ENCODE assay signal across 26 cellular contexts in genomic region chr1:55289042-55289441, GRCh38.
"Had no signal": no experiment of that assay in that cellular context is flagged by ENCODE, and none has a peak within 500 bp of the region (broad histone marks: within the 10 kb centered on the region; RNA-seq: fewer than 3 reads in every experiment).

No MANE protein-coding gene starts in this region.

- H3K4me3 Mint-ChIP-seq: activated CD4-positive, alpha-beta memory T cell treated with anti-CD3 and anti-CD28 coated beads, Interleukin-2, amount 10 ng/mL, durations not matched to agents 7 days and 5 days; activated CD4-positive, alpha-beta T cell treated with anti-CD3 and anti-CD28 coated beads, Interleukin-2, amount 10 ng/mL, durations not matched to agents 24 days and 14 days; activated T-helper 1 cell treated with anti-CD3 and anti-CD28 coated beads, Interleukin-12 subunit alpha, Interleukin-12 subunit beta, Interleukin-2, Interleukin-4 antibody, amounts not matched to agents 30 ng/mL and 10 ng/mL and 1 ng/mL, durations not matched to agents 14 hours and 24 hours and 36 hours; dendritic cell treated with granulocyte-macrophage colony-stimulating factor and Interleukin-4, amounts not matched to agents 40 ng/mL and 50 ng/mL, for 4 days; immature natural killer cell; naive thymus-derived CD4-positive, alpha-beta T cell; neural crest cell; T-helper 1 cell treated with Interleukin-12 subunit alpha and Interleukin-12 subunit beta and Interleukin-4 antibody, amounts not matched to agents 30 μg/mL and 1 μg/mL, for 36 hours had no signal

- H3K27me3 ChIP-seq: brain microvascular endothelial cell, hepatocyte, stomach, suprapubic skin, transverse colon, uterus had no signal

- DNase-seq: activated CD4-positive, alpha-beta memory T cell treated with anti-CD3 and anti-CD28 coated beads, Interleukin-2, amount 10 ng/mL, durations not matched to agents 7 days and 5 days; activated CD4-positive, alpha-beta T cell treated with anti-CD3 and anti-CD28 coated beads, Interleukin-2, amount 10 ng/mL, durations not matched to agents 24 days and 14 days; activated gamma-delta T cell treated with Interleukin-2 at 50 U/mL for 16 hours; aorta; caudate nucleus; effector CD4-positive, alpha-beta T cell; foreskin melanocyte; immature natural killer cell; lower lobe of right lung; naive thymus-derived CD4-positive, alpha-beta T cell; retina; stimulated activated CD4-positive, alpha-beta T cell treated with anti-CD3 and anti-CD28 coated beads, Interleukin-4, amount 100 ng/mL, for 1 hour; stomach; T1000; uterus had no signal

- H3K4me1 ChIP-seq: lower lobe of right lung, transverse colon, uterus had no signal

- H3K9me3 Mint-ChIP-seq: activated CD4-positive, alpha-beta memory T cell treated with anti-CD3 and anti-CD28 coated beads, Interleukin-2, amount 10 ng/mL, durations not matched to agents 7 days and 5 days; activated CD4-positive, alpha-beta T cell treated with anti-CD3 and anti-CD28 coated beads, Interleukin-2, amount 10 ng/mL, durations not matched to agents 24 days and 14 days; activated naive CD4-positive, alpha-beta T cell treated with anti-CD3 and anti-CD28 coated beads, Interleukin-2, amount 50 U/mL, for 72 hours; activated T-helper 1 cell treated with anti-CD3 and anti-CD28 coated beads, Interleukin-12 subunit alpha, Interleukin-12 subunit beta, Interleukin-2, Interleukin-4 antibody, amounts not matched to agents 30 ng/mL and 10 ng/mL and 1 ng/mL, durations not matched to agents 14 hours and 24 hours and 36 hours; dendritic cell treated with granulocyte-macrophage colony-stimulating factor and Interleukin-4, amounts not matched to agents 40 ng/mL and 50 ng/mL, for 4 days; immature natural killer cell; naive thymus-derived CD4-positive, alpha-beta T cell; neural crest cell; T-helper 1 cell treated with Interleukin-12 subunit alpha and Interleukin-12 subunit beta and Interleukin-4 antibody, amounts not matched to agents 30 μg/mL and 1 μg/mL, for 36 hours had no signal

- H3K4me1 Mint-ChIP-seq: immature natural killer cell; naive thymus-derived CD4-positive, alpha-beta T cell had no signal

- H3K36me3 ChIP-seq: brain microvascular endothelial cell, lower lobe of right lung, stomach, suprapubic skin, transverse colon, uterus had no signal

- H3K36me3 Mint-ChIP-seq: naive thymus-derived CD4-positive, alpha-beta T cell had no signal

- H3K4me2 ChIP-seq: hepatocyte had no signal

- H3K4me3 ChIP-seq: hepatocyte, lower lobe of right lung, stomach, suprapubic skin, transverse colon, uterus had no signal

- H3K27ac Mint-ChIP-seq: activated CD4-positive, alpha-beta memory T cell treated with anti-CD3 and anti-CD28 coated beads, Interleukin-2, amount 10 ng/mL, durations not matched to agents 7 days and 5 days; activated CD4-positive, alpha-beta T cell treated with anti-CD3 and anti-CD28 coated beads, Interleukin-2, amount 10 ng/mL, durations not matched to agents 24 days and 14 days; activated naive CD4-positive, alpha-beta T cell treated with anti-CD3 and anti-CD28 coated beads, Interleukin-2, amount 50 U/mL, for 72 hours; activated T-helper 1 cell treated with anti-CD3 and anti-CD28 coated beads, Interleukin-12 subunit alpha, Interleukin-12 subunit beta, Interleukin-2, Interleukin-4 antibody, amounts not matched to agents 30 ng/mL and 10 ng/mL and 1 ng/mL, durations not matched to agents 14 hours and 24 hours and 36 hours; dendritic cell treated with granulocyte-macrophage colony-stimulating factor and Interleukin-4, amounts not matched to agents 40 ng/mL and 50 ng/mL, for 4 days; immature natural killer cell; naive thymus-derived CD4-positive, alpha-beta T cell; progenitor cell of endocrine pancreas; T-helper 1 cell treated with Interleukin-12 subunit alpha and Interleukin-12 subunit beta and Interleukin-4 antibody, amounts not matched to agents 30 μg/mL and 1 μg/mL, for 36 hours had no signal

- ATAC-seq: activated naive CD4-positive, alpha-beta T cell treated with anti-CD3 and anti-CD28 coated beads, Interleukin-2, amount 50 U/mL, for 72 hours; left lobe of liver; lower lobe of right lung; naive thymus-derived CD4-positive, alpha-beta T cell had no signal

- H3K27ac ChIP-seq: hepatocyte, lower lobe of right lung, stomach, suprapubic skin, transverse colon, uterus had no signal

- H3K9me3 ChIP-seq: lower lobe of right lung, stomach, suprapubic skin, transverse colon, uterus had no signal
